20 cellular contexts compared by ENCODE assay signal in genomic region chr10:132699411-132700167, GRCh38.
DNase-seq lines count a peak whose midpoint lies in the region; ATAC-seq and TF ChIP-seq lines count a peak whose summit lies in the region.
"Had no signal": no experiment of that assay in that cellular context is flagged by ENCODE, and none has a peak within 500 bp of the region (broad histone marks: within the 10 kb centered on the region; RNA-seq: fewer than 3 reads in every experiment).

No MANE protein-coding gene starts in this region.

- peak overlapping the region; percentile 26 for H2BK15ac ChIP-seq in mesenchymal stem cell (ENCODE audit: low read depth, poor library complexity, severe bottlenecking)

- peaks cover 17% of the 10 kb centered on the region for H3K36me3 Mint-ChIP-seq in activated naive CD4-positive, alpha-beta T cell treated with anti-CD3 and anti-CD28 coated beads, Interleukin-2, amount 10 ng/mL, durations not matched to agents 7 days and 5 days

- peak overlapping the region; percentile 20 to 67 for H3K4ac ChIP-seq in mesenchymal stem cell (ENCODE audit: low read depth in 1 of 2, low read length in 2 of 2)

- intact Hi-C loops in Panc1 (cut with micrococcal nuclease; ENCODE audit: unreplicated experiment), result no loop called here

- TF ChIP-seq POLR2A in tibial nerve (IDR thresholded peaks at IDR 0.05) (no peak), erythroblast (IDR thresholded peaks at IDR 0.05; ENCODE audit: low read length) (no peak)

- CTCF ChIA-PET in Panc1 (lab: Charles Lee), result no interaction called here
- CTCF ChIA-PET in activated naive CD4-positive, alpha-beta T cell treated with anti-CD3 and anti-CD28 coated beads, Interleukin-2, amount 10 ng/mL, durations not matched to agents 7 days and 5 days (lab: Charles Lee), result no interaction called here

- H3K4me1 Mint-ChIP-seq in activated naive CD4-positive, alpha-beta T cell treated with anti-CD3 and anti-CD28 coated beads, Interleukin-2, amount 10 ng/mL, durations not matched to agents 7 days and 5 days, result peaks cover 25% of the 10 kb centered on the region

- H3K14ac ChIP-seq in mesenchymal stem cell (ENCODE audit: low read length in 2 of 2), result peak overlapping the region in 1 of 2 experiments; percentile 53

- H2BK120ac ChIP-seq in mesenchymal stem cell (ENCODE audit: low read depth, low read length), result peak overlapping the region; percentile 42

- H3K9ac ChIP-seq in mesenchymal stem cell (ENCODE audit: low read length), result peak overlapping the region; percentile 86

- H3K4me2 ChIP-seq in mesenchymal stem cell (ENCODE audit: low read length, poor library complexity, severe bottlenecking), result no peak overlapping the region

- DNase-seq in Panc1 (ENCODE audit: low read depth, low spot score), result no peak
- DNase-seq in mesenchymal stem cell, result no peak
- DNase-seq in tibial nerve (ENCODE audit: low spot score in 2 of 2), result no peak
- no peak for DNase-seq in erythroblast (lab: John Stamatoyannopoulos, UW)
- DNase-seq in activated naive CD4-positive, alpha-beta T cell treated with anti-CD3 and anti-CD28 coated beads, Interleukin-2, amount 10 ng/mL, durations not matched to agents 7 days and 5 days, result no peak
- no peak for DNase-seq in amygdala (lab: John Stamatoyannopoulos, UW)
- DNase-seq: activated CD4-positive, CD25-positive, alpha-beta regulatory T cell treated with anti-CD3 and anti-CD28 coated beads, Interleukin-2, amount 50 U/mL, for 72 hours; activated CD8-positive, alpha-beta memory T cell treated with anti-CD3 and anti-CD28 coated beads, Interleukin-2, amount 50 U/mL, for 4 hours; activated naive CD4-positive, alpha-beta T cell; DMS53; KG1; NCI-H1105 treated with DMSO at 0.1 percent for 48 hours; SHP77 treated with DMSO at 0.1 percent for 48 hours; stimulated activated CD4-positive, alpha-beta T cell treated with anti-CD3 and anti-CD28 coated beads, Interleukin-12 subunit alpha, Interleukin-12 subunit beta, amount 100 ng/mL, for 4 hours had no signal

- H3K36me3 ChIP-seq in Panc1 (ENCODE audit: control insufficient read depth, insufficient read depth, low read length) (no peaks in the 10 kb centered on the region), esophagus (ENCODE audit: control insufficient read depth in 2 of 2, insufficient read depth in 2 of 2, low read length in 1 of 2) (peaks cover 0 to 33% of the 10 kb centered on the region in 2 donors), mesenchymal stem cell (ENCODE audit: control insufficient read depth in 1 of 2, insufficient read depth in 2 of 2, low read depth in 1 of 2, low read length in 2 of 2) (peaks cover 0 to 57% of the 10 kb centered on the region in 2 experiments), tibial nerve (peaks cover 0 to 44% (median 3%) of the 10 kb centered on the region in 3 donors)
- H3K36me3 ChIP-seq: pancreas had no signal

- H3K27ac ChIP-seq in Panc1 (ENCODE audit: low read length) (no peak overlapping the region), esophagus (ENCODE audit: low read depth in 2 of 2, low read length in 1 of 2) (peak overlapping the region; percentile 22 to 50), mesenchymal stem cell (ENCODE audit: low read length, poor library complexity, severe bottlenecking) (no peak overlapping the region), tibial nerve (peak overlapping the region; percentile 34 to 90 (median 68))
- H3K27ac ChIP-seq: HL-60, pancreas had no signal

- H3K18ac ChIP-seq in mesenchymal stem cell (ENCODE audit: low read depth in 1 of 2, low read length in 2 of 2), result peak overlapping the region; percentile 46 to 71

- peak; percentile 27; the same call in 1 of the 2 replicates for ATAC-seq in Panc1
- ATAC-seq in activated CD4-positive, CD25-positive, alpha-beta regulatory T cell treated with anti-CD3 and anti-CD28 coated beads, Interleukin-2, amount 50 U/mL, for 24 hours, result no peak
- ATAC-seq: pancreas had no signal

- H4K8ac ChIP-seq in mesenchymal stem cell (ENCODE audit: low read length), result peak overlapping the region; percentile 91

- H3K23ac ChIP-seq in mesenchymal stem cell (ENCODE audit: low read length in 2 of 2), result no peak overlapping the region

- in situ Hi-C loops in Panc1 (cut with HindIII; ENCODE audit: low pct_unique_long_range_greater_than_20kb, low sequenced_read_pairs), result no loop called here

- 90 to 93% methylated on average over 16 to 18 of the region's 18 CpGs for WGBS in esophagus, 2 donors
- WGBS in mesenchymal stem cell, result 93% methylated on average over 18 of the region's 18 CpGs
- WGBS in tibial nerve, 2 donors, result 77 to 78% methylated on average over 9 to 10 of the region's 18 CpGs

- POLR2A ChIA-PET in Panc1 (lab: Charles Lee), result no interaction called here

- TF ChIP-seq EP300 in tibial nerve (IDR thresholded peaks at IDR 0.05), result no peak

- no peak overlapping the region for H3K27ac Mint-ChIP-seq in activated naive CD4-positive, alpha-beta T cell treated with anti-CD3 and anti-CD28 coated beads, Interleukin-2, amount 10 ng/mL, durations not matched to agents 7 days and 5 days
- H3K27ac Mint-ChIP-seq: stimulated activated naive CD8-positive, alpha-beta T cell treated with anti-CD3 and anti-CD28 coated beads, Interleukin-15, Interleukin-2, amounts not matched to agents 100 ng/mL and 50 ng/mL, for 24 hours; T-helper 2 cell treated with Interferon-gamma antibody and Interleukin-4, amounts not matched to agents 5 μg/mL and 100 μg/mL, for 36 hours had no signal

- TF ChIP-seq CTCF in Panc1 (IDR thresholded peaks at IDR 0.05), result no peak
- no peak for TF ChIP-seq CTCF in tibial nerve (IDR thresholded peaks at IDR 0.05)

- no peak overlapping the region for H2AFZ ChIP-seq in mesenchymal stem cell (ENCODE audit: low read depth, low read length)

- H3K9me3 Mint-ChIP-seq in activated naive CD4-positive, alpha-beta T cell treated with anti-CD3 and anti-CD28 coated beads, Interleukin-2, amount 10 ng/mL, durations not matched to agents 7 days and 5 days, result peaks cover 10% of the 10 kb centered on the region

- peak overlapping the region in 1 of 2 experiments; percentile 24 for H2BK12ac ChIP-seq in mesenchymal stem cell (ENCODE audit: low read length in 2 of 2)

- H3K27me3 Mint-ChIP-seq in activated naive CD4-positive, alpha-beta T cell treated with anti-CD3 and anti-CD28 coated beads, Interleukin-2, amount 10 ng/mL, durations not matched to agents 7 days and 5 days, result no peaks in the 10 kb centered on the region
- H3K27me3 Mint-ChIP-seq: stimulated activated naive CD8-positive, alpha-beta T cell treated with anti-CD3 and anti-CD28 coated beads, Interleukin-15, Interleukin-2, amounts not matched to agents 100 ng/mL and 50 ng/mL, for 24 hours had no signal

- H3K4me3 Mint-ChIP-seq in activated naive CD4-positive, alpha-beta T cell treated with anti-CD3 and anti-CD28 coated beads, Interleukin-2, amount 10 ng/mL, durations not matched to agents 7 days and 5 days, result no peak overlapping the region
- H3K4me3 Mint-ChIP-seq: stimulated activated naive CD8-positive, alpha-beta T cell treated with anti-CD3 and anti-CD28 coated beads, Interleukin-15, Interleukin-2, amounts not matched to agents 100 ng/mL and 50 ng/mL, for 24 hours; T-helper 2 cell treated with Interferon-gamma antibody and Interleukin-4, amounts not matched to agents 5 μg/mL and 100 μg/mL, for 36 hours had no signal

- H3K4me3 ChIP-seq in Panc1 (ENCODE audit: low read depth in 2 of 2, low read length in 2 of 2), result no peak overlapping the region
- H3K4me3 ChIP-seq in esophagus (ENCODE audit: low read depth in 1 of 2, low read length in 2 of 2), result no peak overlapping the region
- H3K4me3 ChIP-seq in mesenchymal stem cell (ENCODE audit: insufficient read depth in 1 of 2, low read depth in 1 of 2, low read length in 2 of 2), result peak overlapping the region in 1 of 2 experiments; percentile 35
- no peak overlapping the region for H3K4me3 ChIP-seq in tibial nerve
- H3K4me3 ChIP-seq: pancreas had no signal

- H3K27me3 ChIP-seq in Panc1 (ENCODE audit: control insufficient read depth, insufficient read depth, low read length) (no peaks in the 10 kb centered on the region), esophagus (ENCODE audit: control insufficient read depth in 1 of 2, insufficient read depth in 2 of 2, low read length in 2 of 2) (no peaks in the 10 kb centered on the region), mesenchymal stem cell (ENCODE audit: control insufficient read depth in 1 of 2, insufficient read depth in 1 of 2, low read length in 2 of 2) (no peaks in the 10 kb centered on the region), tibial nerve (no peaks in the 10 kb centered on the region)
- H3K27me3 ChIP-seq: pancreas had no signal

- no peak overlapping the region for H2AK5ac ChIP-seq in mesenchymal stem cell (ENCODE audit: low read length, severe bottlenecking)

- no peak overlapping the region for H2BK5ac ChIP-seq in mesenchymal stem cell (ENCODE audit: low read depth, low read length, poor library complexity, severe bottlenecking)

- H4K91ac ChIP-seq in mesenchymal stem cell (ENCODE audit: low read length), result peak overlapping the region; percentile 18

- H3K9me3 ChIP-seq in Panc1 (ENCODE audit: control insufficient read depth, insufficient read depth, low read depth, low read length) (peaks cover 9% of the 10 kb centered on the region), esophagus (ENCODE audit: control insufficient read depth in 2 of 2, insufficient read depth in 1 of 2, low read depth in 1 of 2, low read length in 1 of 2) (no peaks in the 10 kb centered on the region), mesenchymal stem cell (ENCODE audit: control insufficient read depth, low read length) (peaks cover 14% of the 10 kb centered on the region), tibial nerve (peaks cover 0 to 9% (median 0%) of the 10 kb centered on the region in 4 donors)
- H3K9me3 ChIP-seq: pancreas had no signal

- H3K79me1 ChIP-seq in mesenchymal stem cell (replicated peaks; ENCODE audit: low read length, poor library complexity, severe bottlenecking), result peaks cover 50% of the 10 kb centered on the region

- H3K4me1 ChIP-seq in Panc1 (ENCODE audit: control insufficient read depth, insufficient read depth, low read length) (no peaks in the 10 kb centered on the region), esophagus (ENCODE audit: control insufficient read depth in 2 of 2, insufficient read depth in 2 of 2, low read length in 1 of 2) (no peaks in the 10 kb centered on the region), mesenchymal stem cell (ENCODE audit: control insufficient read depth, insufficient read depth, low read depth, low read length) (peaks cover 32% of the 10 kb centered on the region), tibial nerve (peaks cover 0 to 27% (median 12%) of the 10 kb centered on the region in 4 donors)
- H3K4me1 ChIP-seq: pancreas had no signal

- no TSS peak for BruUV-seq in Panc1 (replicated peaks; lab: Mats Ljungman, UMichigan)

Comparison
In these comparisons a context has a peak if more than half of its experiments do, and no peak if none do; other contexts are left out.
1. H3K27ac ChIP-seq: peak in esophagus (2 of 2) and tibial nerve (4 of 4); none in Panc1 (single experiment) and mesenchymal stem cell (single experiment).